ENCODE assay signal across 35 cellular contexts in genomic region chr4:42821230-42821629, GRCh38.
"Had no signal": no experiment of that assay in that cellular context is flagged by ENCODE, and none has a peak within 500 bp of the region (broad histone marks: within the 10 kb centered on the region; RNA-seq: fewer than 3 reads in every experiment).

No MANE protein-coding gene starts in this region.

- DNase-seq: Karpas-422, Kasumi-1, MG63, MM.1S, MV-4-11, NCI-H1048, NCI-H1092, NCI-H1092 treated with DMSO at 0.1 percent for 48 hours, NCI-H1105, NCI-H1105 treated with DMSO at 0.1 percent for 48 hours, NCI-H1417, NCI-H1417 treated with DMSO at 0.1 percent for 48 hours, NCI-H1436, NCI-H1436 treated with DMSO at 0.1 percent for 48 hours, NCI-H1694, NCI-H1694 treated with DMSO at 0.1 percent for 48 hours, NCI-H187, NCI-H187 treated with DMSO at 0.1 percent for 48 hours, NCI-H1930, NCI-H2029, NCI-H2029 treated with DMSO at 0.1 percent for 48 hours, NCI-H2081, NCI-H2081 treated with DMSO at 0.1 percent for 48 hours, NCI-H2107, NCI-H2171, NCI-H2171 treated with DMSO at 0.1 percent for 48 hours, NCI-H2227 treated with DMSO at 0.1 percent for 48 hours, NCI-H226, NCI-H345, NCI-H446, NCI-H446 treated with DMSO at 0.1 percent for 48 hours, NCI-H510A, NCI-H510A treated with DMSO at 0.1 percent for 48 hours, NCI-H524, NCI-H524 treated with DMSO at 0.1 percent for 48 hours had no signal

- H3K4me3 ChIP-seq: MG63 had no signal

- H3K36me3 ChIP-seq: MG63 had no signal

- H3K9me3 ChIP-seq: MG63 had no signal
